In the genomic region with DNA sequence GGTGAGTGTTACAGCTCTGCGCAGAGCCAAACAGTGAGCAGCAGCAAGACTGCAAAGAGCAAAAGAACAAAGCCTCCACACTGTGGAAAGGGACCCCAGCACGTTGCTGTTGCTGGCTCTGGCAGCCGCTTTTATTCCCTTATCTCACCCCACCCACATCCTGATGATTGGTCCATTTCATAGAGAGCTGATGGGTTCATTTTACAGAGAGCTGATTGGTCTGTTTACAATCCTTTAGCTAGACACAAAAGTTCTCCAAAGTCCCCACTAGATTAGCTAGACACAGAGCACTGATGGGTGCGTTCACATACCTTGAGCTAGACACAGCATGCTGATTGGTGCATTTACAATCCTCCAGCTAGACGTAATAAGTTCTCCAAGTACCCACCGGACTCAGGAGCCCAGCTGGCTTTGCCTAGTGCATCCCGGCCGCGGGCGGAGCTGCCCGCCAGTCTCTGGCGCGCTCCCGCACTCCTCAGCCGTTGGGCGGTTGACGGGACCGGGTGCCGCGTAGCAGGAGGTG, we compare ENCODE assay signal across 8 cellular contexts.
DNase-seq lines count a peak whose midpoint lies in the region; ATAC-seq and TF ChIP-seq lines count a peak whose summit lies in the region.
"Not testable (repeated sequence)": the region's sequence is repeated elsewhere in the genome, so short reads cannot be mapped to it uniquely, and the experiment has no call there.

No MANE protein-coding gene starts in this region.

- not testable (repeated sequence) for H3K27me3 Mint-ChIP-seq in activated CD8-positive, alpha-beta memory T cell treated with anti-CD3 and anti-CD28 coated beads, Interleukin-2, amount 10 ng/mL, durations not matched to agents 7 days and 5 days

- peak overlapping the region; percentile 84 for H3K27ac ChIP-seq in RWPE1
- H3K27ac ChIP-seq in dorsolateral prefrontal cortex: peak overlapping the region in 49 of 59 donors; percentile 53 to 94 (median 88)
- H3K27ac ChIP-seq in transverse colon: peak overlapping the region; percentile 92 to 94 (median 93)

- intact Hi-C loops in dorsolateral prefrontal cortex (cut with DNase I): loop anchor here in 1 of 2 donors (10.0 kb wide), 1 partner anchor 119 kb away; no protein-coding TSS in a partner anchor
- intact Hi-C loops in transverse colon (cut with DNase I; ENCODE audit: low total_unique reads): not testable (repeated sequence)

- H3K36me3 ChIP-seq in transverse colon: not testable (repeated sequence)

- ATAC-seq in activated CD8-positive, alpha-beta memory T cell treated with anti-CD3 and anti-CD28 coated beads, Interleukin-2, amount 10 ng/mL, durations not matched to agents 7 days and 5 days: peak; percentile 57

- H3K4me1 Mint-ChIP-seq in activated CD8-positive, alpha-beta memory T cell treated with anti-CD3 and anti-CD28 coated beads, Interleukin-2, amount 10 ng/mL, durations not matched to agents 7 days and 5 days: not testable (repeated sequence)

- H3K27ac Mint-ChIP-seq in activated CD8-positive, alpha-beta memory T cell treated with anti-CD3 and anti-CD28 coated beads, Interleukin-2, amount 10 ng/mL, durations not matched to agents 7 days and 5 days: peak overlapping the region; percentile 81

- POLR2A ChIA-PET in RWPE1 (lab: Yijun Ruan, JAX; ENCODE audit: low non-redundant PET): not testable (repeated sequence)

- TF ChIP-seq CTCF in RWPE1 (conservative IDR thresholded peaks at IDR 0.05; ENCODE audit: low read depth); dorsolateral prefrontal cortex (IDR thresholded peaks at IDR 0.05 in 54 of 56, conservative IDR thresholded peaks at IDR 0.05 in 2 of 56; ENCODE audit: low read depth in 1 of 56, partially characterized antibody in 56 of 56); retinal pigment epithelial cell (conservative IDR thresholded peaks at IDR 0.05; ENCODE audit: low read depth, low read length); transverse colon (IDR thresholded peaks at IDR 0.05): not testable (repeated sequence)

- H3K4me1 ChIP-seq in transverse colon: not testable (repeated sequence)

- TF ChIP-seq POLR2A in transverse colon (IDR thresholded peaks at IDR 0.05): not testable (repeated sequence)

- WGBS in transverse colon (ENCODE audit: low coverage in 1 of 2), 2 donors: 0% methylated on average over 1 to 5 of the region's 20 CpGs

- H3K9me3 ChIP-seq in transverse colon: not testable (repeated sequence)

- H3K27me3 ChIP-seq in dorsolateral prefrontal cortex, transverse colon: not testable (repeated sequence)

- H3K36me3 Mint-ChIP-seq in activated CD8-positive, alpha-beta memory T cell treated with anti-CD3 and anti-CD28 coated beads, Interleukin-2, amount 10 ng/mL, durations not matched to agents 7 days and 5 days: not testable (repeated sequence)

- not testable (repeated sequence) for TF ChIP-seq EP300 in transverse colon (IDR thresholded peaks at IDR 0.05; ENCODE audit: low read depth)

- not testable (repeated sequence) for H3K9me3 Mint-ChIP-seq in activated CD8-positive, alpha-beta memory T cell treated with anti-CD3 and anti-CD28 coated beads, Interleukin-2, amount 10 ng/mL, durations not matched to agents 7 days and 5 days (ENCODE audit: low read depth)

- in situ Hi-C loops in transverse colon (cut with MboI; ENCODE audit: low pct_ligation_motif_present in 1 of 4, low pct_unique_long_range_greater_than_20kb in 1 of 4, low sequenced_read_pairs in 3 of 4): not testable (repeated sequence)

- H3K4me3 ChIP-seq in dorsolateral prefrontal cortex (peak overlapping the region; percentile 36 to 77 (median 66)), retinal pigment epithelial cell (ENCODE audit: low read length) (peak overlapping the region; percentile 51), transverse colon (peak overlapping the region; percentile 65 to 81 (median 71))

- peak overlapping the region; percentile 75 for H3K4me3 Mint-ChIP-seq in activated CD8-positive, alpha-beta memory T cell treated with anti-CD3 and anti-CD28 coated beads, Interleukin-2, amount 10 ng/mL, durations not matched to agents 7 days and 5 days

- CTCF ChIA-PET in RWPE1 (lab: Yijun Ruan, JAX); activated CD8-positive, alpha-beta memory T cell treated with anti-CD3 and anti-CD28 coated beads, Interleukin-2, amount 10 ng/mL, durations not matched to agents 7 days and 5 days (lab: Charles Lee): not testable (repeated sequence)

- peak; percentile 29 for DNase-seq in GM04503 (ENCODE audit: low read depth)
- DNase-seq in NCI-H146 (lab: John Stamatoyannopoulos, UW): peak; percentile 93
- DNase-seq in RWPE1 (ENCODE audit: low spot score): not testable (repeated sequence)
- peak; percentile 69 for DNase-seq in activated CD8-positive, alpha-beta memory T cell treated with anti-CD3 and anti-CD28 coated beads, Interleukin-2, amount 10 ng/mL, durations not matched to agents 7 days and 5 days
- peak in 6 of 10 donors; percentile 29 to 52 (median 46) for DNase-seq in dorsolateral prefrontal cortex
- peak; percentile 92 for DNase-seq in islet precursor cell
- peak; percentile 71 for DNase-seq in retinal pigment epithelial cell (ENCODE audit: low read depth)
- DNase-seq in transverse colon: peak; percentile 43
